ENCODE assay signal across 7 cellular contexts in genomic region chr3:15745896-15746295, GRCh38. TPM values are rescaled to one million over a fixed set of nuclear protein-coding genes. Genes with fewer than 3 reads are reported as not detected.
DNase-seq lines count a peak whose midpoint lies in the region; ATAC-seq, FAIRE-seq and TF ChIP-seq lines count a peak whose summit lies in the region.
"Not testable (repeated sequence)": the region's sequence is repeated elsewhere in the genome, so short reads cannot be mapped to it uniquely, and the experiment has no call there.

No MANE protein-coding gene starts in this region.

- not testable (repeated sequence) for DNase-seq in GM18507 (ENCODE audit: extremely low spot score, insufficient read length, low read depth); T-helper 17 cell; activated CD4-positive, alpha-beta memory T cell treated with anti-CD3 and anti-CD28 coated beads for 36 hours; activated T-cell treated with anti-CD3 and anti-CD28 coated beads, Interleukin-2, amount 50 U/mL, for 72 hours; activated naive CD4-positive, alpha-beta T cell treated with anti-CD3 and anti-CD28 coated beads, Interleukin-2, amount 50 U/mL, for 72 hours (ENCODE audit: low spot score in 2 of 2); chondrocyte (ENCODE audit: low spot score)

- peaks cover 26% of the 10 kb centered on the region for H3K4me1 Mint-ChIP-seq in T-helper 17 cell
- peaks cover 40% of the 10 kb centered on the region for H3K4me1 Mint-ChIP-seq in activated CD4-positive, alpha-beta memory T cell treated with anti-CD3 and anti-CD28 coated beads for 36 hours (ENCODE audit: low read depth)
- H3K4me1 Mint-ChIP-seq in activated T-cell treated with anti-CD3 and anti-CD28 coated beads, Interleukin-2, amount 50 U/mL, for 72 hours (ENCODE audit: low read depth) = peaks cover 43% of the 10 kb centered on the region
- H3K4me1 Mint-ChIP-seq in chondrocyte (ENCODE audit: low read depth) = peaks cover 41% of the 10 kb centered on the region
- peaks cover 36% of the 10 kb centered on the region for H3K4me1 Mint-ChIP-seq in stimulated activated naive CD8-positive, alpha-beta T cell treated with anti-CD3 and anti-CD28 coated beads, Interleukin-15, Interleukin-2, amounts not matched to agents 100 ng/mL and 50 ng/mL, for 24 hours (ENCODE audit: low read depth)

- not testable (repeated sequence) for H3K27me3 Mint-ChIP-seq in T-helper 17 cell; activated CD4-positive, alpha-beta memory T cell treated with anti-CD3 and anti-CD28 coated beads for 36 hours; activated T-cell treated with anti-CD3 and anti-CD28 coated beads, Interleukin-2, amount 50 U/mL, for 72 hours (ENCODE audit: low read depth); chondrocyte (ENCODE audit: low read depth); stimulated activated naive CD8-positive, alpha-beta T cell treated with anti-CD3 and anti-CD28 coated beads, Interleukin-15, Interleukin-2, amounts not matched to agents 100 ng/mL and 50 ng/mL, for 24 hours

- FAIRE-seq in GM18507 (lab: Jason Lieb, UNC) = peak; percentile 12

- H3K27ac Mint-ChIP-seq in T-helper 17 cell = peak overlapping the region; percentile 1
- peak overlapping the region; percentile 54 for H3K27ac Mint-ChIP-seq in activated CD4-positive, alpha-beta memory T cell treated with anti-CD3 and anti-CD28 coated beads for 36 hours
- peak overlapping the region; percentile 94 for H3K27ac Mint-ChIP-seq in activated T-cell treated with anti-CD3 and anti-CD28 coated beads, Interleukin-2, amount 50 U/mL, for 72 hours
- H3K27ac Mint-ChIP-seq in activated naive CD4-positive, alpha-beta T cell treated with anti-CD3 and anti-CD28 coated beads, Interleukin-2, amount 50 U/mL, for 72 hours = peak overlapping the region; percentile 47 to 78
- H3K27ac Mint-ChIP-seq in chondrocyte (ENCODE audit: unreplicated experiment) = peak overlapping the region; percentile 33
- peak overlapping the region; percentile 42 for H3K27ac Mint-ChIP-seq in stimulated activated naive CD8-positive, alpha-beta T cell treated with anti-CD3 and anti-CD28 coated beads, Interleukin-15, Interleukin-2, amounts not matched to agents 100 ng/mL and 50 ng/mL, for 24 hours

- H3K4me3 Mint-ChIP-seq in T-helper 17 cell; activated CD4-positive, alpha-beta memory T cell treated with anti-CD3 and anti-CD28 coated beads for 36 hours; chondrocyte (ENCODE audit: unreplicated experiment); stimulated activated naive CD8-positive, alpha-beta T cell treated with anti-CD3 and anti-CD28 coated beads, Interleukin-15, Interleukin-2, amounts not matched to agents 100 ng/mL and 50 ng/mL, for 24 hours: not testable (repeated sequence)
- peak overlapping the region; percentile 59 to 67 for H3K4me3 Mint-ChIP-seq in activated T-cell treated with anti-CD3 and anti-CD28 coated beads, Interleukin-2, amount 50 U/mL, for 72 hours

- TF ChIP-seq CTCF in chondrocyte (IDR thresholded peaks at IDR 0.05) = not testable (repeated sequence)

- not testable (repeated sequence) for H3K36me3 Mint-ChIP-seq in T-helper 17 cell (ENCODE audit: low read depth)
- H3K36me3 Mint-ChIP-seq in activated CD4-positive, alpha-beta memory T cell treated with anti-CD3 and anti-CD28 coated beads for 36 hours = peaks cover 42% of the 10 kb centered on the region
- H3K36me3 Mint-ChIP-seq in activated T-cell treated with anti-CD3 and anti-CD28 coated beads, Interleukin-2, amount 50 U/mL, for 72 hours (ENCODE audit: insufficient read depth in 2 of 2) = peaks cover 25 to 41% of the 10 kb centered on the region in 2 donors
- peaks cover 44 to 65% of the 10 kb centered on the region in 2 donors for H3K36me3 Mint-ChIP-seq in activated naive CD4-positive, alpha-beta T cell treated with anti-CD3 and anti-CD28 coated beads, Interleukin-2, amount 50 U/mL, for 72 hours
- peaks cover 43% of the 10 kb centered on the region for H3K36me3 Mint-ChIP-seq in chondrocyte (ENCODE audit: low read depth)
- peaks cover 72% of the 10 kb centered on the region for H3K36me3 Mint-ChIP-seq in stimulated activated naive CD8-positive, alpha-beta T cell treated with anti-CD3 and anti-CD28 coated beads, Interleukin-15, Interleukin-2, amounts not matched to agents 100 ng/mL and 50 ng/mL, for 24 hours (ENCODE audit: low read depth)

- POLR2A ChIA-PET in activated CD4-positive, alpha-beta memory T cell treated with anti-CD3 and anti-CD28 coated beads for 36 hours (lab: Charles Lee) = interaction anchor here (1.1 kb wide), 1 partner anchor 145 kb away, joined by 3 read pairs; no protein-coding TSS in a partner anchor

- H3K9me3 ChIP-seq in T-helper 17 cell (ENCODE audit: control insufficient read depth, low read length, poor library complexity, severe bottlenecking) = not testable (repeated sequence)

- ATAC-seq in T-helper 17 cell = not testable (repeated sequence)
- ATAC-seq in activated T-cell treated with anti-CD3 and anti-CD28 coated beads, Interleukin-2, amount 50 U/mL, for 72 hours (replicated peaks in 1 of 2) = peak; percentile 87 to 91
- peak; percentile 50 to 91 for ATAC-seq in activated naive CD4-positive, alpha-beta T cell treated with anti-CD3 and anti-CD28 coated beads, Interleukin-2, amount 50 U/mL, for 72 hours

- intact Hi-C loops in activated CD4-positive, alpha-beta memory T cell treated with anti-CD3 and anti-CD28 coated beads for 36 hours (cut with micrococcal nuclease) = loop anchor here (1.0 to 2.0 kb wide), 4 partner anchors 23 to 115 kb away; partner anchors contain the start of gene ANKRD28

- CTCF ChIA-PET in activated CD4-positive, alpha-beta memory T cell treated with anti-CD3 and anti-CD28 coated beads for 36 hours (lab: Charles Lee) = not testable (repeated sequence)

- H3K9me3 Mint-ChIP-seq in activated CD4-positive, alpha-beta memory T cell treated with anti-CD3 and anti-CD28 coated beads for 36 hours = peaks cover 15% of the 10 kb centered on the region
- peaks cover 7 to 11% of the 10 kb centered on the region in 2 donors for H3K9me3 Mint-ChIP-seq in activated T-cell treated with anti-CD3 and anti-CD28 coated beads, Interleukin-2, amount 50 U/mL, for 72 hours
- H3K9me3 Mint-ChIP-seq in activated naive CD4-positive, alpha-beta T cell treated with anti-CD3 and anti-CD28 coated beads, Interleukin-2, amount 50 U/mL, for 72 hours = peaks cover 16 to 34% of the 10 kb centered on the region in 2 donors
- H3K9me3 Mint-ChIP-seq in chondrocyte (ENCODE audit: low read depth) = not testable (repeated sequence)
- peaks cover 20% of the 10 kb centered on the region for H3K9me3 Mint-ChIP-seq in stimulated activated naive CD8-positive, alpha-beta T cell treated with anti-CD3 and anti-CD28 coated beads, Interleukin-15, Interleukin-2, amounts not matched to agents 100 ng/mL and 50 ng/mL, for 24 hours

RNA-seq across cellular contexts. Expression of gene ANKRD28, which starts 51.9 kb away (rescaled TPM):
- total RNA-seq in T-helper 17 cell = 100 to 1,000 TPM in 1 of 2 donors, 10 to 100 TPM in 1; 86.2 to 105 TPM
- total RNA-seq in activated CD4-positive, alpha-beta memory T cell treated with anti-CD3 and anti-CD28 coated beads for 36 hours = 10 to 100 TPM; 31.4 to 34.8 TPM
- 10 to 100 TPM; 45.3 to 46.1 TPM for total RNA-seq in activated T-cell treated with anti-CD3 and anti-CD28 coated beads, Interleukin-2, amount 50 U/mL, for 72 hours
- 10 to 100 TPM; 22.1 to 43.0 TPM for total RNA-seq in activated naive CD4-positive, alpha-beta T cell treated with anti-CD3 and anti-CD28 coated beads, Interleukin-2, amount 50 U/mL, for 72 hours
- 92.5 to 124 TPM (median 104 TPM) in 3 replicates for total RNA-seq in chondrocyte

Comparison
In these comparisons a context has a peak if more than half of its experiments do, and no peak if none do; other contexts are left out.
1. H3K27ac Mint-ChIP-seq: peak in every context shown above with its lines; median percentile 94 in activated T-cell treated with anti-CD3 and anti-CD28 coated beads, Interleukin-2, amount 50 U/mL, for 72 hours; 62 in activated naive CD4-positive, alpha-beta T cell treated with anti-CD3 and anti-CD28 coated beads, Interleukin-2, amount 50 U/mL, for 72 hours; 54 in activated CD4-positive, alpha-beta memory T cell treated with anti-CD3 and anti-CD28 coated beads for 36 hours; 42 in stimulated activated naive CD8-positive, alpha-beta T cell treated with anti-CD3 and anti-CD28 coated beads, Interleukin-15, Interleukin-2, amounts not matched to agents 100 ng/mL and 50 ng/mL, for 24 hours; 33 in chondrocyte; 1 in T-helper 17 cell.